Comparison of ENCODE assay signal across 1 cellular context in the genomic region with DNA sequence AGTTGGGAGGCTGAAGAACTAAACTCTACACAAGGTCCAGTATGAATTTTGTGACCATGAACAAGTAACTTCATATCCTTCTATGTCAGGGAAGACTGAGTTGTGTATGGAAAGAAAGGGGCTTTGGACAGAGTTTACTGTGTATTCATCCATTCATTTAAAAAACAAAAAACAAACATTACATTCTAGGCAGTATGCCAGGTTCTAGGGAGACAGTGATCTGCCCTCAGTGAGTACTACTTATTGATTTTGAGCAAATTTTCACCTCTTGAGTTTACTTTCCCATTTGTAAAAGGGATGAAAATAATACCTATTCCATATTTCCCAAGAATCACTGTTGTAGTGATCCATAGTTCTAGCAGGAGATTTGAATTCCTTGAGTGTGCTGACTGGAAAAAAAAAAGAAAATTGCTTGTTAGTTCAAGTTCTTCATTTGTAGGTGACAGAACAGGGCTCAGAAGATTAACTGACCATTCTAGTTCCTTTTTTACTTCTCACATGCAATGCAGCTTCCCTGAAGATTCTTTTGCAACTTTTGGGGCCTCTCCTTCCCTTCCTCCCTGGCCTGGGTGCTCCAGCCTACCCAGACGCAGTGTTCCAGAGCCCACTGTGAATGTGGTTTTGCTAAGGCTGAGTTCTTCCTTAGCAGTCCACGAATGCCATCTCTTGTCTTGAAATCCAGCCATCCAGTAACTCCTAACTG.
TF ChIP-seq lines count a peak whose summit lies in the region.

No MANE protein-coding gene starts in this region.

TF ChIP-seq in HepG2, 621 proteins besides CTCF, POLR2A, EP300 and RAD21:
- TF ChIP-seq FOXP1 (IDR thresholded peaks at IDR 0.05) (no peak), FOXP1 (CRISPR knock-in tag; IDR thresholded peaks at IDR 0.05) (peak; percentile 22; the same call in 1 of the 2 replicates), DMAP1 (CRISPR knock-in tag; IDR thresholded peaks at IDR 0.05) (no peak), CCDC6 (CRISPR knock-in tag; IDR thresholded peaks at IDR 0.05) (no peak), ONECUT2 (CRISPR knock-in tag; IDR thresholded peaks at IDR 0.05) (peak; percentile 22; the same call in 1 of the 2 replicates), PAXIP1 (CRISPR knock-in tag; conservative IDR thresholded peaks at IDR 0.05) (peak; percentile 32; the same call in 1 of the 2 replicates), HMG20A (CRISPR knock-in tag; IDR thresholded peaks at IDR 0.05; ENCODE audit: borderline replicate concordance) (0 out of 2 replicates have a peak, but pooled peaks have one; percentile 15), TBX3 (IDR thresholded peaks at IDR 0.05; ENCODE audit: borderline replicate concordance) (peak; percentile 12; the same call in 1 of the 2 replicates), GATAD2A (CRISPR knock-in tag; IDR thresholded peaks at IDR 0.05) (peak; percentile 75), NFIC (IDR thresholded peaks at IDR 0.05; ENCODE audit: low read length) (0 out of 2 replicates have a peak, but pooled peaks have one; percentile 32), SAP130 (CRISPR knock-in tag; IDR thresholded peaks at IDR 0.05; ENCODE audit: low read depth) (0 out of 2 replicates have a peak, but pooled peaks have one; percentile 14)
- TF ChIP-seq, protein P1, sequence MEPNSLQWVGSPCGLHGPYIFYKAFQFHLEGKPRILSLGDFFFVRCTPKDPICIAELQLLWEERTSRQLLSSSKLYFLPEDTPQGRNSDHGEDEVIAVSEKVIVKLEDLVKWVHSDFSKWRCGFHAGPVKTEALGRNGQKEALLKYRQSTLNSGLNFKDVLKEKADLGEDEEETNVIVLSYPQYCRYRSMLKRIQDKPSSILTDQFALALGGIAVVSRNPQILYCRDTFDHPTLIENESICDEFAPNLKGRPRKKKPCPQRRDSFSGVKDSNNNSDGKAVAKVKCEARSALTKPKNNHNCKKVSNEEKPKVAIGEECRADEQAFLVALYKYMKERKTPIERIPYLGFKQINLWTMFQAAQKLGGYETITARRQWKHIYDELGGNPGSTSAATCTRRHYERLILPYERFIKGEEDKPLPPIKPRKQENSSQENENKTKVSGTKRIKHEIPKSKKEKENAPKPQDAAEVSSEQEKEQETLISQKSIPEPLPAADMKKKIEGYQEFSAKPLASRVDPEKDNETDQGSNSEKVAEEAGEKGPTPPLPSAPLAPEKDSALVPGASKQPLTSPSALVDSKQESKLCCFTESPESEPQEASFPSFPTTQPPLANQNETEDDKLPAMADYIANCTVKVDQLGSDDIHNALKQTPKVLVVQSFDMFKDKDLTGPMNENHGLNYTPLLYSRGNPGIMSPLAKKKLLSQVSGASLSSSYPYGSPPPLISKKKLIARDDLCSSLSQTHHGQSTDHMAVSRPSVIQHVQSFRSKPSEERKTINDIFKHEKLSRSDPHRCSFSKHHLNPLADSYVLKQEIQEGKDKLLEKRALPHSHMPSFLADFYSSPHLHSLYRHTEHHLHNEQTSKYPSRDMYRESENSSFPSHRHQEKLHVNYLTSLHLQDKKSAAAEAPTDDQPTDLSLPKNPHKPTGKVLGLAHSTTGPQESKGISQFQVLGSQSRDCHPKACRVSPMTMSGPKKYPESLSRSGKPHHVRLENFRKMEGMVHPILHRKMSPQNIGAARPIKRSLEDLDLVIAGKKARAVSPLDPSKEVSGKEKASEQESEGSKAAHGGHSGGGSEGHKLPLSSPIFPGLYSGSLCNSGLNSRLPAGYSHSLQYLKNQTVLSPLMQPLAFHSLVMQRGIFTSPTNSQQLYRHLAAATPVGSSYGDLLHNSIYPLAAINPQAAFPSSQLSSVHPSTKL (CRISPR knock-in tag; IDR thresholded peaks at IDR 0.05), result 0 out of 2 replicates have a peak, but pooled peaks have one; percentile 17
- TF ChIP-seq, protein P2, sequence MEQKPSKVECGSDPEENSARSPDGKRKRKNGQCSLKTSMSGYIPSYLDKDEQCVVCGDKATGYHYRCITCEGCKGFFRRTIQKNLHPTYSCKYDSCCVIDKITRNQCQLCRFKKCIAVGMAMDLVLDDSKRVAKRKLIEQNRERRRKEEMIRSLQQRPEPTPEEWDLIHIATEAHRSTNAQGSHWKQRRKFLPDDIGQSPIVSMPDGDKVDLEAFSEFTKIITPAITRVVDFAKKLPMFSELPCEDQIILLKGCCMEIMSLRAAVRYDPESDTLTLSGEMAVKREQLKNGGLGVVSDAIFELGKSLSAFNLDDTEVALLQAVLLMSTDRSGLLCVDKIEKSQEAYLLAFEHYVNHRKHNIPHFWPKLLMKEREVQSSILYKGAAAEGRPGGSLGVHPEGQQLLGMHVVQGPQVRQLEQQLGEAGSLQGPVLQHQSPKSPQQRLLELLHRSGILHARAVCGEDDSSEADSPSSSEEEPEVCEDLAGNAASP (CRISPR knock-in tag; IDR thresholded peaks at IDR 0.05; ENCODE audit: borderline replicate concordance), result no peak
